In the genomic region with DNA sequence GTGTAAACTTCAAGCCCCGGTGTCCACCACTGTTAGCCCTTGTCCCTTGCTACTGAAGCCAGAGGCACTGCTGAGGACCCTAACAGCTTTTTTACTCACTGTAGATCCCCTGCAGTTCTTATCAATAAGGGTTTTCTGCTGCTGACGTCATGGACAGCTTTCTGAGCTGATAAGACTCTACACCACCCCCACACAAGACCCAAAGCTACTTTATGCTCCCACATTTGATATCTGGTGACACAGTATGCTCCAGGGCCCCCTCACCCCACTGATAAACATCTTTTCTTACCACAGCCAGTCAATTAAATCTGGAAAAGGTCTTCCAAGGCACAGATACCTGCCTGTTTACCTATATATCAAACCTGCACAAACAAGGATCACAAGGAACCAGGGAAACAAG, we compare ENCODE assay signal across 24 cellular contexts.
"Had no signal": no experiment of that assay in that cellular context is flagged by ENCODE, and none has a peak within 500 bp of the region (broad histone marks: within the 10 kb centered on the region; RNA-seq: fewer than 3 reads in every experiment).

No MANE protein-coding gene starts in this region.

- H3K27ac ChIP-seq: breast epithelium had no signal

- H3K36me3 Mint-ChIP-seq: activated CD8-positive, alpha-beta memory T cell treated with anti-CD3 and anti-CD28 coated beads, Interleukin-2, amount 10 ng/mL, durations not matched to agents 7 days and 5 days; activated naive CD4-positive, alpha-beta T cell treated with anti-CD3 and anti-CD28 coated beads, Interleukin-2, amount 50 U/mL, for 24 hours had no signal

- H3K9me3 Mint-ChIP-seq: activated CD4-positive, alpha-beta T cell treated with anti-CD3 and anti-CD28 coated beads, Interleukin-2, amount 10 ng/mL, durations not matched to agents 24 days and 14 days had no signal

- H3K4me3 Mint-ChIP-seq: activated B cell treated with CpG ODN at 0.5 μM for 24 hours; activated CD4-positive, alpha-beta T cell treated with anti-CD3 and anti-CD28 coated beads, Interleukin-2, amount 10 ng/mL, durations not matched to agents 24 days and 14 days; activated CD8-positive, alpha-beta memory T cell treated with anti-CD3 and anti-CD28 coated beads, Interleukin-2, amount 10 ng/mL, durations not matched to agents 7 days and 5 days; activated naive CD4-positive, alpha-beta T cell treated with anti-CD3 and anti-CD28 coated beads, Interleukin-2, amount 50 U/mL, for 24 hours; activated T-cell treated with anti-CD3 and anti-CD28 coated beads, Interleukin-2, amount 50 U/mL, for 24 hours; activated T-helper 1 cell treated with anti-CD3 and anti-CD28 coated beads, Interleukin-12 subunit alpha, Interleukin-12 subunit beta, Interleukin-2, Interleukin-4 antibody, amounts not matched to agents 30 ng/mL and 10 ng/mL and 1 ng/mL, durations not matched to agents 14 hours and 24 hours and 36 hours; T-helper 17 cell had no signal

- DNase-seq: activated B cell treated with CpG ODN at 0.5 μM for 24 hours; activated CD4-positive, alpha-beta T cell treated with anti-CD3 and anti-CD28 coated beads for 1 hour; activated CD4-positive, alpha-beta T cell treated with anti-CD3 and anti-CD28 coated beads, Interleukin-2, amount 10 ng/mL, durations not matched to agents 24 days and 14 days; activated CD4-positive, alpha-beta T cell treated with anti-CD3 and anti-CD28 coated beads, Interleukin-2, amount 50 U/mL, for 48 hours; activated CD8-positive, alpha-beta memory T cell treated with anti-CD3 and anti-CD28 coated beads, Interleukin-2, amount 10 ng/mL, durations not matched to agents 7 days and 5 days; activated effector memory CD4-positive, alpha-beta T cell treated with Interleukin-2 at 50 U/mL for 16 hours; activated naive CD4-positive, alpha-beta T cell; activated T-cell treated with anti-CD3 and anti-CD28 coated beads, Interleukin-2, amount 50 U/mL, for 24 hours; aorta; caudate nucleus; Kasumi-1; KBM-7; NCI-H1105 treated with DMSO at 0.1 percent for 48 hours; NCI-H1436 treated with DMSO at 0.1 percent for 48 hours; NCI-H187; NCI-H2081; NCI-H446; NCI-H524; PC-3; SHP77 treated with DMSO at 0.1 percent for 48 hours; T-helper 17 cell had no signal

- H3K4me3 ChIP-seq: breast epithelium had no signal

- H3K4me1 ChIP-seq: breast epithelium had no signal

- ATAC-seq: activated CD8-positive, alpha-beta memory T cell treated with anti-CD3 and anti-CD28 coated beads, Interleukin-2, amount 10 ng/mL, durations not matched to agents 7 days and 5 days; PC-3; T-helper 17 cell had no signal

- H3K36me3 ChIP-seq: breast epithelium had no signal

- H3K27ac Mint-ChIP-seq: activated B cell treated with CpG ODN at 0.5 μM for 24 hours; activated CD4-positive, alpha-beta T cell treated with anti-CD3 and anti-CD28 coated beads, Interleukin-2, amount 10 ng/mL, durations not matched to agents 24 days and 14 days; activated CD8-positive, alpha-beta memory T cell treated with anti-CD3 and anti-CD28 coated beads, Interleukin-2, amount 10 ng/mL, durations not matched to agents 7 days and 5 days; activated naive CD4-positive, alpha-beta T cell treated with anti-CD3 and anti-CD28 coated beads, Interleukin-2, amount 50 U/mL, for 24 hours; activated T-cell treated with anti-CD3 and anti-CD28 coated beads, Interleukin-2, amount 50 U/mL, for 24 hours; activated T-helper 1 cell treated with anti-CD3 and anti-CD28 coated beads, Interleukin-12 subunit alpha, Interleukin-12 subunit beta, Interleukin-2, Interleukin-4 antibody, amounts not matched to agents 30 ng/mL and 10 ng/mL and 1 ng/mL, durations not matched to agents 14 hours and 24 hours and 36 hours; T-helper 17 cell had no signal

- H3K27me3 Mint-ChIP-seq: activated B cell treated with CpG ODN at 0.5 μM for 24 hours; activated CD4-positive, alpha-beta T cell treated with anti-CD3 and anti-CD28 coated beads, Interleukin-2, amount 10 ng/mL, durations not matched to agents 24 days and 14 days had no signal

- H3K4me1 Mint-ChIP-seq: activated B cell treated with CpG ODN at 0.5 μM for 24 hours; activated CD4-positive, alpha-beta T cell treated with anti-CD3 and anti-CD28 coated beads, Interleukin-2, amount 10 ng/mL, durations not matched to agents 24 days and 14 days; activated CD8-positive, alpha-beta memory T cell treated with anti-CD3 and anti-CD28 coated beads, Interleukin-2, amount 10 ng/mL, durations not matched to agents 7 days and 5 days; activated naive CD4-positive, alpha-beta T cell treated with anti-CD3 and anti-CD28 coated beads, Interleukin-2, amount 50 U/mL, for 24 hours; T-helper 17 cell had no signal

- H3K27me3 ChIP-seq: breast epithelium had no signal
